ENCODE assay signal across 8 cellular contexts in genomic region chr9:106864533-106865143, GRCh38. TPM values are rescaled to one million over a fixed set of nuclear protein-coding genes. Genes with fewer than 3 reads are reported as not detected.
DNase-seq lines count a peak whose midpoint lies in the region; ATAC-seq and TF ChIP-seq lines count a peak whose summit lies in the region.

No MANE protein-coding gene starts in this region.

- peak overlapping the region; percentile 34 for H2AK5ac ChIP-seq in mesendoderm (ENCODE audit: low read length)

- no peaks in the 10 kb centered on the region for H3K36me3 ChIP-seq in CD8-positive, alpha-beta T cell (ENCODE audit: insufficient read depth, low read length)
- H3K36me3 ChIP-seq in Loucy (ENCODE audit: insufficient read depth, low read length) (no peaks in the 10 kb centered on the region), colonic mucosa (no peaks in the 10 kb centered on the region), mesendoderm (ENCODE audit: control insufficient read depth, insufficient read depth, low read length) (no peaks in the 10 kb centered on the region), aorta (ENCODE audit: control insufficient read depth in 1 of 2, insufficient read depth in 2 of 2, low read length in 1 of 2) (no peaks in the 10 kb centered on the region)

- no peak for TF ChIP-seq CTCF in CD8-positive, alpha-beta T cell (IDR thresholded peaks at IDR 0.05)
- no peak for TF ChIP-seq CTCF in Loucy (conservative IDR thresholded peaks at IDR 0.05; ENCODE audit: low read length)
- TF ChIP-seq CTCF in colonic mucosa (IDR thresholded peaks at IDR 0.05) = no peak

- H4K5ac ChIP-seq in mesendoderm (ENCODE audit: low read length) = no peak overlapping the region

- no peak overlapping the region for H3K27ac ChIP-seq in CD8-positive, alpha-beta T cell (ENCODE audit: low read depth, low read length)
- peak overlapping the region; percentile 75 for H3K27ac ChIP-seq in colonic mucosa
- peak overlapping the region; percentile 60 for H3K27ac ChIP-seq in mesendoderm (ENCODE audit: low read depth, low read length)
- peak overlapping the region in 1 of 2 donors; percentile 66 for H3K27ac ChIP-seq in aorta (ENCODE audit: low read depth in 1 of 2, low read length in 2 of 2)

- H3K4me2 ChIP-seq in Loucy (ENCODE audit: low read depth, low read length, poor library complexity, severe bottlenecking) = peak overlapping the region; percentile 77
- peak overlapping the region; percentile 76 for H3K4me2 ChIP-seq in mesendoderm (ENCODE audit: low read length)

- H3K4me3 Mint-ChIP-seq in CD8-positive, alpha-beta T cell = peak overlapping the region; percentile 8

- peaks cover 2% of the 10 kb centered on the region for H3K79me1 ChIP-seq in mesendoderm (ENCODE audit: low read length)

- DNase-seq in CD8-positive, alpha-beta T cell = no peak
- DNase-seq in colonic mucosa = no peak
- no peak for DNase-seq in mesendoderm
- DNase-seq in aorta = no peak
- no peak for DNase-seq in erythroblast (lab: John Stamatoyannopoulos, UW)
- no peak for DNase-seq in activated CD8-positive, alpha-beta memory T cell treated with anti-CD3 and anti-CD28 coated beads for 24 hours
- no peak for DNase-seq in activated naive CD4-positive, alpha-beta T cell treated with Interleukin-2 at 50 U/mL for 16 hours

- H2BK5ac ChIP-seq in mesendoderm (ENCODE audit: low read length) = peak overlapping the region; percentile 49

- no peak overlapping the region for H3K23ac ChIP-seq in mesendoderm (ENCODE audit: low read length)

- H3K4me1 ChIP-seq in CD8-positive, alpha-beta T cell (ENCODE audit: insufficient read depth, low read length) = peaks cover 10% of the 10 kb centered on the region
- H3K4me1 ChIP-seq in Loucy (ENCODE audit: insufficient read depth, low read length, poor library complexity, severe bottlenecking) (peaks cover 18% of the 10 kb centered on the region), colonic mucosa (no peaks in the 10 kb centered on the region), mesendoderm (ENCODE audit: control insufficient read depth, low read depth, low read length) (peaks cover 5% of the 10 kb centered on the region), aorta (ENCODE audit: control insufficient read depth in 1 of 2, insufficient read depth in 2 of 2, low read length in 2 of 2) (peaks cover 0 to 3% of the 10 kb centered on the region in 2 donors)

- no CpG with 5 or more reads among the region's 7 CpGs for WGBS in mesendoderm (ENCODE audit: extremely low coverage, insufficient coverage, low lambda C conversion rate)
- WGBS in aorta, 2 donors = 20 to 23% methylated on average over 7 of the region's 7 CpGs

- H3K79me2 ChIP-seq in Loucy (ENCODE audit: insufficient read depth, low read length) (peaks cover 65% of the 10 kb centered on the region), mesendoderm (ENCODE audit: control insufficient read depth, insufficient read depth, low read length) (peaks cover 48% of the 10 kb centered on the region)

- H4K20me1 ChIP-seq in Loucy (ENCODE audit: insufficient read depth, low read length, poor library complexity, severe bottlenecking) = no peaks in the 10 kb centered on the region

- H3K9me2 ChIP-seq in Loucy (replicated peaks; ENCODE audit: low read depth, low read length) = no peaks in the 10 kb centered on the region

- H3K9ac ChIP-seq in Loucy (ENCODE audit: low read depth, low read length, poor library complexity, severe bottlenecking) (peak overlapping the region; percentile 79), colonic mucosa (ENCODE audit: low read depth in 2 of 2, low read length in 2 of 2) (peak overlapping the region; percentile 67 to 92), mesendoderm (ENCODE audit: low read length) (peak overlapping the region; percentile 89)

- H3K56ac ChIP-seq in mesendoderm (ENCODE audit: low read length) = peak overlapping the region; percentile 94

- TF ChIP-seq POLR2A in erythroblast (IDR thresholded peaks at IDR 0.05; ENCODE audit: low read length) = no peak

- CTCF ChIA-PET in CD8-positive, alpha-beta T cell (lab: Charles Lee) = no interaction called here

- peak overlapping the region; percentile 70 for H2AFZ ChIP-seq in Loucy (ENCODE audit: low read length)

- H3K27me3 ChIP-seq in CD8-positive, alpha-beta T cell (ENCODE audit: insufficient read depth, low read length) = peaks cover 12% of the 10 kb centered on the region
- no peaks in the 10 kb centered on the region for H3K27me3 ChIP-seq in Loucy (ENCODE audit: insufficient read depth, low read length, poor library complexity, severe bottlenecking)
- peaks cover 4% of the 10 kb centered on the region for H3K27me3 ChIP-seq in colonic mucosa
- H3K27me3 ChIP-seq in mesendoderm (ENCODE audit: insufficient read depth, low read length, poor library complexity) = no peaks in the 10 kb centered on the region
- H3K27me3 ChIP-seq in aorta (ENCODE audit: control insufficient read depth in 1 of 2, insufficient read depth in 2 of 2, low read length in 1 of 2) = no peaks in the 10 kb centered on the region

- POLR2A ChIA-PET in CD8-positive, alpha-beta T cell (lab: Charles Lee) = interaction anchor here (0.6 kb wide), 1 partner anchor 11 kb away, joined by 3 read pairs; no protein-coding TSS in a partner anchor

- no peak overlapping the region for H3K27ac Mint-ChIP-seq in CD8-positive, alpha-beta T cell

- H3K18ac ChIP-seq in mesendoderm (ENCODE audit: low read length) = peak overlapping the region; percentile 82

- peaks cover 3% of the 10 kb centered on the region for H3K9me3 Mint-ChIP-seq in CD8-positive, alpha-beta T cell

- H3K4ac ChIP-seq in mesendoderm (ENCODE audit: low read depth, low read length) = no peak overlapping the region

- H3F3A ChIP-seq in Loucy (ENCODE audit: low read depth) = no peaks in the 10 kb centered on the region

- no peak overlapping the region for H3K4me3 ChIP-seq in CD8-positive, alpha-beta T cell (ENCODE audit: low read depth, low read length)
- H3K4me3 ChIP-seq in Loucy (ENCODE audit: low read length, poor library complexity, severe bottlenecking) (peak overlapping the region; percentile 75), colonic mucosa (peak overlapping the region; percentile 70), mesendoderm (ENCODE audit: low read length) (peak overlapping the region; percentile 83), aorta (ENCODE audit: low read length in 2 of 2) (peak overlapping the region; percentile 50 to 69)

- H3K9me3 ChIP-seq in CD8-positive, alpha-beta T cell (ENCODE audit: low read length) = no peaks in the 10 kb centered on the region
- no peaks in the 10 kb centered on the region for H3K9me3 ChIP-seq in Loucy (ENCODE audit: insufficient read depth, low read depth, low read length)
- H3K9me3 ChIP-seq in colonic mucosa = no peaks in the 10 kb centered on the region
- H3K9me3 ChIP-seq in aorta (ENCODE audit: control insufficient read depth, low read length) = no peaks in the 10 kb centered on the region

- H4K8ac ChIP-seq in mesendoderm (ENCODE audit: low read depth, low read length) = no peak overlapping the region

- no peak overlapping the region for H2BK15ac ChIP-seq in mesendoderm (replicated peaks; ENCODE audit: low read depth)

- H2BK120ac ChIP-seq in mesendoderm (ENCODE audit: low read depth, low read length) = no peak overlapping the region

- H3K36me3 Mint-ChIP-seq in CD8-positive, alpha-beta T cell = no peaks in the 10 kb centered on the region

- no peak for ATAC-seq in CD8-positive, alpha-beta T cell
- peak; percentile 3 for ATAC-seq in aorta (ENCODE audit: low FRiP score)

- peaks cover 22% of the 10 kb centered on the region for H3K4me1 Mint-ChIP-seq in CD8-positive, alpha-beta T cell (ENCODE audit: low read depth)

- peaks cover 55% of the 10 kb centered on the region for H3K27me3 Mint-ChIP-seq in CD8-positive, alpha-beta T cell (ENCODE audit: low read depth)

- intact Hi-C loops in CD8-positive, alpha-beta T cell (cut with DNase I, micrococcal nuclease) = no loop called here
- intact Hi-C loops in colonic mucosa (cut with DNase I) = loop anchor here (10.0 kb wide), 1 partner anchor 200 kb away; no protein-coding TSS in a partner anchor
- intact Hi-C loops in aorta (cut with DNase I) = loop anchor here in 1 of 2 donors (10.0 kb wide), 1 partner anchor 170 kb away; no protein-coding TSS in a partner anchor

RNA-seq across cellular contexts. Expression of gene ZNF462, which starts 1.7 kb away (rescaled TPM):
- not detected for total RNA-seq in CD8-positive, alpha-beta T cell
- total RNA-seq in colonic mucosa = 10 to 100 TPM; 28.9 to 29.3 TPM
- 11.5 TPM for polyA plus RNA-seq in mesendoderm (2013, experiment 1 of 2)
- 11.7 TPM for polyA plus RNA-seq in mesendoderm (2013, experiment 2 of 2)
- 10 to 100 TPM; 15.1 to 24.0 TPM for total RNA-seq in aorta
- polyA plus RNA-seq in aorta = 1 to 10 TPM; 1.3 to 3.4 TPM

Comparison
In these comparisons a context has a peak if more than half of its experiments do, and no peak if none do; other contexts are left out.
1. RNA of gene ZNF462, which starts 1.7 kb away (total RNA-seq): 28.9 to 29.3 TPM in colonic mucosa and 15.1 to 24.0 TPM in aorta; not detected in CD8-positive, alpha-beta T cell; every median in the first group is over 10 times any median in the second.
2. Peak in every context shown above with its lines, with median percentiles within 50 percentile points of each other: H3K9ac ChIP-seq.